ENCODE assay signal across 12 cellular contexts in genomic region chr4:189974056-189974455, GRCh38. TPM values are rescaled to one million over a fixed set of nuclear protein-coding genes. Genes with fewer than 3 reads are reported as not detected.
DNase-seq lines count a peak whose midpoint lies in the region; ATAC-seq, FAIRE-seq and TF ChIP-seq lines count a peak whose summit lies in the region.
"Had no signal": no experiment of that assay in that cellular context is flagged by ENCODE, and none has a peak within 500 bp of the region (broad histone marks: within the 10 kb centered on the region; RNA-seq: fewer than 3 reads in every experiment).

No MANE protein-coding gene starts in this region.

- H3K27me3 Mint-ChIP-seq in H9 (ENCODE audit: low read depth) (peaks cover 3% of the 10 kb centered on the region; the same call in 1 of the 2 replicates), Calu3 (ENCODE audit: unreplicated experiment) (no peaks in the 10 kb centered on the region)
- peaks cover 2% of the 10 kb centered on the region for H3K27me3 Mint-ChIP-seq in activated T-helper 1 cell treated with anti-CD3 and anti-CD28 coated beads, Interleukin-12 subunit alpha, Interleukin-12 subunit beta, Interleukin-2, Interleukin-4 antibody, amounts not matched to agents 30 ng/mL and 10 ng/mL and 1 ng/mL, durations not matched to agents 14 hours and 24 hours and 36 hours (ENCODE audit: insufficient read depth)

- H4K5ac ChIP-seq in H9 (ENCODE audit: insufficient read length, low read depth, low read length): no peak overlapping the region

- H3K4ac ChIP-seq in H9 (ENCODE audit: low read depth, low read length): no peak overlapping the region

- H3K23ac ChIP-seq in H9 (ENCODE audit: insufficient read length, low read depth, low read length): no peak overlapping the region

- no peak overlapping the region for H2BK12ac ChIP-seq in H9 (ENCODE audit: insufficient read length, low read depth, low read length)

- no peak for DNase-seq in BJ (ENCODE audit: low read depth)
- no peak for DNase-seq in H9
- peak; percentile 31 for DNase-seq in SK-N-DZ (ENCODE audit: low spot score)
- DNase-seq in iPS-NIHi7 (ENCODE audit: extremely low spot score): peak; percentile 11
- DNase-seq in activated T-helper 1 cell treated with anti-CD3 and anti-CD28 coated beads, Interleukin-12 subunit alpha, Interleukin-12 subunit beta, Interleukin-2, Interleukin-4 antibody, amounts not matched to agents 30 ng/mL and 10 ng/mL and 1 ng/mL, durations not matched to agents 14 hours and 24 hours and 36 hours (ENCODE audit: low spot score): no peak
- no peak for DNase-seq in frontal cortex (ENCODE audit: low spot score in 2 of 2)
- no peak for DNase-seq in Calu3
- DNase-seq: activated CD4-positive, CD25-positive, alpha-beta regulatory T cell treated with anti-CD3 and anti-CD28 coated beads, Interleukin-2, amount 50 U/mL, for 72 hours; stimulated activated CD4-positive, alpha-beta T cell treated with anti-CD3 and anti-CD28 coated beads, Interleukin-2, amount 100 ng/mL, for 24 hours had no signal

- TF ChIP-seq CTCF in BJ (IDR thresholded peaks at IDR 0.05; ENCODE audit: insufficient read depth, low read depth, low read length) (peak; percentile 19; the same call in 1 of the 2 replicates), H9 (conservative IDR thresholded peaks at IDR 0.05) (0 out of 3 replicates have a peak, but pooled peaks have one; percentile 14), Calu3 (IDR thresholded peaks at IDR 0.05; ENCODE audit: unreplicated experiment) (no peak)

- peaks cover 0 to 10% (median 9%) of the 10 kb centered on the region in 3 experiments; a peak in 4 of 7 replicates for H3K36me3 Mint-ChIP-seq in H9 (ENCODE audit: insufficient read depth in 1 of 3, low read depth in 3 of 3)
- H3K36me3 Mint-ChIP-seq in activated T-helper 1 cell treated with anti-CD3 and anti-CD28 coated beads, Interleukin-12 subunit alpha, Interleukin-12 subunit beta, Interleukin-2, Interleukin-4 antibody, amounts not matched to agents 30 ng/mL and 10 ng/mL and 1 ng/mL, durations not matched to agents 14 hours and 24 hours and 36 hours (ENCODE audit: low read depth): no peaks in the 10 kb centered on the region
- H3K36me3 Mint-ChIP-seq in Calu3 (ENCODE audit: insufficient read depth, unreplicated experiment): no peaks in the 10 kb centered on the region

- no peaks in the 10 kb centered on the region for H3K23me2 ChIP-seq in H9 (ENCODE audit: insufficient read length, low read depth, low read length, poor library complexity, severe bottlenecking)

- H3K36me3 ChIP-seq in BJ (ENCODE audit: control insufficient read depth, insufficient read depth, low read length): no peaks in the 10 kb centered on the region

- H2AK5ac ChIP-seq in H9 (ENCODE audit: insufficient read length, low read length): no peak overlapping the region

- POLR2A ChIA-PET in BJ (lab: Charles Lee): no interaction called here

- no peak for ATAC-seq in GM18870 (IDR thresholded peaks at IDR 0.05; ENCODE audit: unreplicated experiment)

- H3T11ph ChIP-seq in H9 (ENCODE audit: low read length): no peak overlapping the region

- H3K4me3 ChIP-seq in BJ (ENCODE audit: low read depth, low read length): no peak overlapping the region

- CTCF ChIA-PET in BJ (lab: Yijun Ruan, JAX) (no interaction called here), Calu3 (lab: Charles Lee) (no interaction called here)

- H3K9me3 ChIP-seq in H9 (ENCODE audit: control insufficient read depth, low read depth, low read length): peaks cover 13% of the 10 kb centered on the region

- H3K4me1 Mint-ChIP-seq in H9 (no peaks in the 10 kb centered on the region), Calu3 (ENCODE audit: low read depth, unreplicated experiment) (no peaks in the 10 kb centered on the region)
- no peaks in the 10 kb centered on the region for H3K4me1 Mint-ChIP-seq in activated T-helper 1 cell treated with anti-CD3 and anti-CD28 coated beads, Interleukin-12 subunit alpha, Interleukin-12 subunit beta, Interleukin-2, Interleukin-4 antibody, amounts not matched to agents 30 ng/mL and 10 ng/mL and 1 ng/mL, durations not matched to agents 14 hours and 24 hours and 36 hours (ENCODE audit: low read depth)

- no peak overlapping the region for H3K14ac ChIP-seq in H9 (ENCODE audit: insufficient read depth, low read length)

- no peak overlapping the region for H3K4me2 ChIP-seq in H9 (ENCODE audit: insufficient read depth, insufficient read length, low read length)

- H4K20me1 ChIP-seq in H9 (ENCODE audit: control insufficient read depth, insufficient read depth, insufficient read length): no peaks in the 10 kb centered on the region

- no peak overlapping the region for H4K91ac ChIP-seq in H9 (ENCODE audit: insufficient read length, low read depth, low read length)

- H3K27ac ChIP-seq in H9 (ENCODE audit: insufficient read length, low read depth, low read length): no peak overlapping the region
- H3K27ac ChIP-seq: HL-60 had no signal

- H3K27ac Mint-ChIP-seq in H9 (no peak overlapping the region), Calu3 (ENCODE audit: unreplicated experiment) (no peak overlapping the region)
- no peak overlapping the region for H3K27ac Mint-ChIP-seq in activated T-helper 1 cell treated with anti-CD3 and anti-CD28 coated beads, Interleukin-12 subunit alpha, Interleukin-12 subunit beta, Interleukin-2, Interleukin-4 antibody, amounts not matched to agents 30 ng/mL and 10 ng/mL and 1 ng/mL, durations not matched to agents 14 hours and 24 hours and 36 hours

- H3K79me1 ChIP-seq in H9 (ENCODE audit: insufficient read depth, low read depth, low read length, poor library complexity, severe bottlenecking): no peaks in the 10 kb centered on the region

- no peaks in the 10 kb centered on the region for H3K4me1 ChIP-seq in H9 (ENCODE audit: insufficient read depth, low read length)

- H3K18ac ChIP-seq in H9 (ENCODE audit: insufficient read length, low read depth, low read length): no peak overlapping the region

- H2AFZ ChIP-seq in H9 (ENCODE audit: low read length): no peak overlapping the region

- WGBS in H9 (ENCODE audit: extremely low coverage, insufficient read length, low lambda C conversion rate): no CpG with 5 or more reads among the region's 5 CpGs

- H2BK120ac ChIP-seq in H9 (ENCODE audit: low read depth, low read length, poor library complexity, severe bottlenecking): no peak overlapping the region

- no peak overlapping the region for H3K56ac ChIP-seq in H9 (ENCODE audit: insufficient read length, low read depth, low read length)

- BruUV-seq in Calu3 (replicated peaks; lab: Mats Ljungman, UMichigan): no TSS peak

- H4K8ac ChIP-seq in H9 (replicated peaks; ENCODE audit: insufficient read length, low read depth, low read length): no peak overlapping the region

- FAIRE-seq in frontal cortex (lab: Jason Lieb, UNC): no peak

- H3K9me3 Mint-ChIP-seq in H9 (peaks cover 63 to 83% of the 10 kb centered on the region in 2 experiments), Calu3 (ENCODE audit: low read depth, unreplicated experiment) (no peaks in the 10 kb centered on the region)
- H3K9me3 Mint-ChIP-seq in activated T-helper 1 cell treated with anti-CD3 and anti-CD28 coated beads, Interleukin-12 subunit alpha, Interleukin-12 subunit beta, Interleukin-2, Interleukin-4 antibody, amounts not matched to agents 30 ng/mL and 10 ng/mL and 1 ng/mL, durations not matched to agents 14 hours and 24 hours and 36 hours: no peaks in the 10 kb centered on the region

- intact Hi-C loops in activated T-helper 1 cell treated with anti-CD3 and anti-CD28 coated beads, Interleukin-12 subunit alpha, Interleukin-12 subunit beta, Interleukin-2, Interleukin-4 antibody, amounts not matched to agents 30 ng/mL and 10 ng/mL and 1 ng/mL, durations not matched to agents 14 hours and 24 hours and 36 hours (cut with micrococcal nuclease): no loop called here
- intact Hi-C loops in Calu3 (cut with micrococcal nuclease; ENCODE audit: unreplicated experiment): no loop called here

- no peak overlapping the region for H3K4me3 Mint-ChIP-seq in H9
- H3K4me3 Mint-ChIP-seq in activated T-helper 1 cell treated with anti-CD3 and anti-CD28 coated beads, Interleukin-12 subunit alpha, Interleukin-12 subunit beta, Interleukin-2, Interleukin-4 antibody, amounts not matched to agents 30 ng/mL and 10 ng/mL and 1 ng/mL, durations not matched to agents 14 hours and 24 hours and 36 hours: no peak overlapping the region
- no peak overlapping the region for H3K4me3 Mint-ChIP-seq in Calu3 (ENCODE audit: low read depth, unreplicated experiment)

- H3K79me2 ChIP-seq in H9 (ENCODE audit: insufficient read depth, low read length): no peaks in the 10 kb centered on the region

- H2BK5ac ChIP-seq in H9 (ENCODE audit: insufficient read length, low read length): no peak overlapping the region

- no peak overlapping the region for H3K9ac ChIP-seq in H9 (ENCODE audit: extremely low read depth, insufficient read length, low read length)

- H2BK15ac ChIP-seq in H9 (ENCODE audit: low read depth, low read length): no peak overlapping the region

- H3K27me3 ChIP-seq in BJ (ENCODE audit: control insufficient read depth, insufficient read depth, low read length): no peaks in the 10 kb centered on the region
- no peaks in the 10 kb centered on the region for H3K27me3 ChIP-seq in H9 (ENCODE audit: insufficient read depth, low read length)

- H2BK20ac ChIP-seq in H9 (ENCODE audit: low read depth, low read length, poor library complexity, severe bottlenecking): no peak overlapping the region

RNA-seq across cellular contexts. Expression of gene FRG1, which starts 33.4 kb away (rescaled TPM):
- polyA plus RNA-seq in BJ (2011; rRNA removed): 7.0 and 16.3 TPM in 2 replicates
- polyA minus RNA-seq in BJ (2011; rRNA and poly(A)+ RNA removed): 4.3 and 7.0 TPM in 2 replicates
- total RNA-seq in H9 (2021) (43.2 and 45.6 TPM in 2 replicates), frontal cortex (33.4 TPM), Calu3 (2022) (24.2 and 31.8 TPM in 2 replicates)
- polyA plus RNA-seq in SK-N-DZ (2014; cell fraction: cytosol; rRNA removed): 87.5 and 91.6 TPM in 2 replicates
- polyA plus RNA-seq in SK-N-DZ (2014; cell fraction: nucleus; rRNA removed): 59.5 and 69.1 TPM in 2 replicates
- total RNA-seq in activated T-helper 1 cell treated with anti-CD3 and anti-CD28 coated beads, Interleukin-12 subunit alpha, Interleukin-12 subunit beta, Interleukin-2, Interleukin-4 antibody, amounts not matched to agents 30 ng/mL and 10 ng/mL and 1 ng/mL, durations not matched to agents 14 hours and 24 hours and 36 hours: 84.4 and 93.4 TPM in 2 replicates

RNA-seq across cellular contexts. Expression of gene FRG2, which starts 53.0 kb away (rescaled TPM):
- not detected in 2 replicates for polyA plus RNA-seq in BJ (2011; rRNA removed)
- polyA minus RNA-seq in BJ (2011; rRNA and poly(A)+ RNA removed): not detected in 2 replicates
- total RNA-seq in H9 (2021): not detected in 2 replicates
- polyA plus RNA-seq in SK-N-DZ (2014; cell fraction: cytosol; rRNA removed): not detected in 2 replicates
- polyA plus RNA-seq in SK-N-DZ (2014; cell fraction: nucleus; rRNA removed): not detected in 2 replicates
- not detected in 2 replicates for total RNA-seq in activated T-helper 1 cell treated with anti-CD3 and anti-CD28 coated beads, Interleukin-12 subunit alpha, Interleukin-12 subunit beta, Interleukin-2, Interleukin-4 antibody, amounts not matched to agents 30 ng/mL and 10 ng/mL and 1 ng/mL, durations not matched to agents 14 hours and 24 hours and 36 hours
- total RNA-seq in frontal cortex: not detected
- not detected in 2 replicates for total RNA-seq in Calu3 (2022)
- polyA plus RNA-seq: neural cell had no signal

Comparison
In these comparisons a context has a peak if more than half of its experiments do, and no peak if none do; other contexts are left out.
1. DNase-seq: peak in SK-N-DZ (single experiment) and iPS-NIHi7 (single experiment); none in BJ (single experiment), H9 (single experiment), activated T-helper 1 cell treated with anti-CD3 and anti-CD28 coated beads, Interleukin-12 subunit alpha, Interleukin-12 subunit beta, Interleukin-2, Interleukin-4 antibody, amounts not matched to agents 30 ng/mL and 10 ng/mL and 1 ng/mL, durations not matched to agents 14 hours and 24 hours and 36 hours (single experiment), frontal cortex (0 of 2) and Calu3 (single experiment).